ENCODE assay signal across 15 cellular contexts in genomic region chr1:226533220-226533619, GRCh38. TPM values are rescaled to one million over a fixed set of nuclear protein-coding genes. Genes with fewer than 3 reads are reported as not detected.
DNase-seq lines count a peak whose midpoint lies in the region; ATAC-seq and TF ChIP-seq lines count a peak whose summit lies in the region.
"Had no signal": no experiment of that assay in that cellular context is flagged by ENCODE, and none has a peak within 500 bp of the region (broad histone marks: within the 10 kb centered on the region; RNA-seq: fewer than 3 reads in every experiment).

No MANE protein-coding gene starts in this region.

- ATAC-seq in body of pancreas: peak; percentile 80
- peak; percentile 27 for ATAC-seq in left colon
- peak; percentile 30 for ATAC-seq in mucosa of descending colon
- ATAC-seq in upper lobe of right lung: peak; percentile 73
- ATAC-seq in activated CD4-positive, CD25-positive, alpha-beta regulatory T cell treated with anti-CD3 and anti-CD28 coated beads, Interleukin-2, amount 50 U/mL, for 24 hours: no peak
- ATAC-seq: A549; CD8-positive, alpha-beta T cell had no signal

- peak in 3 of 4 donors; percentile 41 to 44 (median 43) for DNase-seq in body of pancreas
- no peak for DNase-seq in left colon
- no peak for DNase-seq in mucosa of descending colon
- no peak for DNase-seq in upper lobe of right lung
- no peak for DNase-seq in tibial artery
- no peak for DNase-seq in NCI-H82 treated with DMSO at 0.1 percent for 48 hours (lab: John Stamatoyannopoulos, UW; ENCODE audit: unreplicated experiment)
- DNase-seq: CD8-positive, alpha-beta T cell; COR-L47; DMS153; DMS79 treated with DMSO at 0.1 percent for 48 hours; EL had no signal

- peak overlapping the region in 3 of 4 donors; percentile 9 to 61 (median 34) for H3K27ac ChIP-seq in body of pancreas
- H3K27ac ChIP-seq in upper lobe of right lung: no peak overlapping the region
- no peak overlapping the region for H3K27ac ChIP-seq in tibial artery
- H3K27ac ChIP-seq: A549 had no signal

- H3K9me3 ChIP-seq in body of pancreas (no peaks in the 10 kb centered on the region), mucosa of descending colon (no peaks in the 10 kb centered on the region), upper lobe of right lung (no peaks in the 10 kb centered on the region), tibial artery (no peaks in the 10 kb centered on the region)
- H3K9me3 ChIP-seq: A549 had no signal

- intact Hi-C loops in body of pancreas (cut with DNase I) (no loop called here), left colon (cut with DNase I, micrococcal nuclease) (no loop called here), mucosa of descending colon (cut with DNase I, micrococcal nuclease) (loop anchor here (10.0 kb wide), 2 partner anchors 108 to 1278 kb away; no protein-coding TSS in a partner anchor), upper lobe of right lung (cut with DNase I) (no loop called here), tibial artery (cut with DNase I; ENCODE audit: low total_unique reads) (no loop called here)

- no peaks in the 10 kb centered on the region for H3K27me3 ChIP-seq in body of pancreas
- H3K27me3 ChIP-seq in upper lobe of right lung: no peaks in the 10 kb centered on the region
- peaks cover 0 to 11% of the 10 kb centered on the region in 2 donors for H3K27me3 ChIP-seq in tibial artery

- TF ChIP-seq CTCF in body of pancreas (IDR thresholded peaks at IDR 0.05) (no peak), mucosa of descending colon (IDR thresholded peaks at IDR 0.05) (no peak), upper lobe of right lung (IDR thresholded peaks at IDR 0.05) (no peak), tibial artery (IDR thresholded peaks at IDR 0.05) (no peak)

- H3K4me1 ChIP-seq in body of pancreas (peaks cover 16% of the 10 kb centered on the region), mucosa of descending colon (ENCODE audit: low read depth) (no peaks in the 10 kb centered on the region), upper lobe of right lung (no peaks in the 10 kb centered on the region), tibial artery (no peaks in the 10 kb centered on the region)
- H3K4me1 ChIP-seq: A549 had no signal

- no peak for TF ChIP-seq POLR2A in body of pancreas (IDR thresholded peaks at IDR 0.05)

- H3K4me3 ChIP-seq in body of pancreas: no peak overlapping the region
- H3K4me3 ChIP-seq in mucosa of descending colon: no peak overlapping the region
- no peak overlapping the region for H3K4me3 ChIP-seq in upper lobe of right lung
- no peak overlapping the region for H3K4me3 ChIP-seq in tibial artery
- H3K4me3 ChIP-seq: A549, GM23338 had no signal

- H3K36me3 ChIP-seq in body of pancreas (replicated peaks in 1 of 2; ENCODE audit: insufficient read depth in 1 of 2, low read depth in 2 of 2) (no peaks in the 10 kb centered on the region), mucosa of descending colon (ENCODE audit: low read depth) (no peaks in the 10 kb centered on the region), upper lobe of right lung (no peaks in the 10 kb centered on the region), tibial artery (no peaks in the 10 kb centered on the region)

- 18 to 38% methylated on average over 4 to 5 of the region's 5 CpGs for WGBS in body of pancreas, 2 donors

RNA-seq across cellular contexts. Expression of gene STUM, which starts 15.3 kb away (rescaled TPM):
- total RNA-seq in body of pancreas (1 to 10 TPM; 1.3 to 1.6 TPM), left colon (1 to 10 TPM; 1.4 to 3.9 TPM), mucosa of descending colon (10 to 100 TPM in 1 of 3 donors, 1 to 10 TPM in 2; 1.2 to 18.4 (median 4.9) TPM), upper lobe of right lung (0.49 TPM)
- total RNA-seq: CD8-positive, alpha-beta T cell; HT-29 had no signal

Comparison
In these comparisons a context has a peak if more than half of its experiments do, and no peak if none do; other contexts are left out.
1. ATAC-seq: peak in body of pancreas (single experiment), left colon (single experiment), mucosa of descending colon (single experiment) and upper lobe of right lung (single experiment); none in activated CD4-positive, CD25-positive, alpha-beta regulatory T cell treated with anti-CD3 and anti-CD28 coated beads, Interleukin-2, amount 50 U/mL, for 24 hours (0 of 2).
2. DNase-seq: peak in body of pancreas (3 of 4); none in left colon (0 of 2), mucosa of descending colon (0 of 3), upper lobe of right lung (single experiment), tibial artery (0 of 2) and NCI-H82 treated with DMSO at 0.1 percent for 48 hours (single experiment).
3. H3K27ac ChIP-seq: peak in body of pancreas (3 of 4); none in upper lobe of right lung (single experiment) and tibial artery (0 of 2).
4. intact Hi-C loops: an anchor here in mucosa of descending colon (10.0 kb wide); none called in body of pancreas, left colon, upper lobe of right lung and tibial artery.